ENCODE assay signal across 1 cellular context in the genomic region with DNA sequence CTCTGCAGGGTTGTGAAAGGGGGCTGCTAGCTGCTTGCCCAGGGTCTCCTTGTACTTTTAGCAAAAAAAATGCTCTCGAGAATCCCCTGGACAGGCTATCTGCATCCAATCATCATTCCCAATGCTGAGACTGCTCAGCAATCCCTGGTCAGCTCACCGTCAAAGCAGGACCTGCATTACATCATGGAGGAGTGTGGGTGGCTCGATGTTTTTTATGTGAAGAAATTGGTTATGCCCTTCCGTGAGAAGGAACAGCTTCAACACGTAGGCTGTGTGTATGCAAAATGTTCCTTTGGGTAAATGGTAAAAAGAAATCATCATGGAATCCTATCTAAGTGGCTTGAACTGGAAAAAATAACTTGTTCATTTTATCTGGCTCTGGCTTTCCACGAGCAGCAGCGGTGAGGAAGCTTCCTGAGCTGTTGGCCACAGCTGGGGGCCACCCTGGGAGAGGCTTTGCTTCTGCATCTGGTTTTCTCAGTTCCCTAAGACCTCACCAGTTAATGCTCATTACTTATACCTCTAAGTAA.
TF ChIP-seq lines count a peak whose summit lies in the region.

No MANE protein-coding gene starts in this region.

TF ChIP-seq in GM12878, 131 proteins besides CTCF, POLR2A, EP300 and RAD21 (continued from another document):
- TF ChIP-seq, protein P1, sequence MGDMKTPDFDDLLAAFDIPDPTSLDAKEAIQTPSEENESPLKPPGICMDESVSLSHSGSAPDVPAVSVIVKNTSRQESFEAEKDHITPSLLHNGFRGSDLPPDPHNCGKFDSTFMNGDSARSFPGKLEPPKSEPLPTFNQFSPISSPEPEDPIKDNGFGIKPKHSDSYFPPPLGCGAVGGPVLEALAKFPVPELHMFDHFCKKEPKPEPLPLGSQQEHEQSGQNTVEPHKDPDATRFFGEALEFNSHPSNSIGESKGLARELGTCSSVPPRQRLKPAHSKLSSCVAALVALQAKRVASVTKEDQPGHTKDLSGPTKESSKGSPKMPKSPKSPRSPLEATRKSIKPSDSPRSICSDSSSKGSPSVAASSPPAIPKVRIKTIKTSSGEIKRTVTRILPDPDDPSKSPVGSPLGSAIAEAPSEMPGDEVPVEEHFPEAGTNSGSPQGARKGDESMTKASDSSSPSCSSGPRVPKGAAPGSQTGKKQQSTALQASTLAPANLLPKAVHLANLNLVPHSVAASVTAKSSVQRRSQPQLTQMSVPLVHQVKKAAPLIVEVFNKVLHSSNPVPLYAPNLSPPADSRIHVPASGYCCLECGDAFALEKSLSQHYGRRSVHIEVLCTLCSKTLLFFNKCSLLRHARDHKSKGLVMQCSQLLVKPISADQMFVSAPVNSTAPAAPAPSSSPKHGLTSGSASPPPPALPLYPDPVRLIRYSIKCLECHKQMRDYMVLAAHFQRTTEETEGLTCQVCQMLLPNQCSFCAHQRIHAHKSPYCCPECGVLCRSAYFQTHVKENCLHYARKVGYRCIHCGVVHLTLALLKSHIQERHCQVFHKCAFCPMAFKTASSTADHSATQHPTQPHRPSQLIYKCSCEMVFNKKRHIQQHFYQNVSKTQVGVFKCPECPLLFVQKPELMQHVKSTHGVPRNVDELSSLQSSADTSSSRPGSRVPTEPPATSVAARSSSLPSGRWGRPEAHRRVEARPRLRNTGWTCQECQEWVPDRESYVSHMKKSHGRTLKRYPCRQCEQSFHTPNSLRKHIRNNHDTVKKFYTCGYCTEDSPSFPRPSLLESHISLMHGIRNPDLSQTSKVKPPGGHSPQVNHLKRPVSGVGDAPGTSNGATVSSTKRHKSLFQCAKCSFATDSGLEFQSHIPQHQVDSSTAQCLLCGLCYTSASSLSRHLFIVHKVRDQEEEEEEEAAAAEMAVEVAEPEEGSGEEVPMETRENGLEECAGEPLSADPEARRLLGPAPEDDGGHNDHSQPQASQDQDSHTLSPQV (IDR thresholded peaks at IDR 0.05), result peak; percentile 19; the same call in 1 of the 2 replicates
- TF ChIP-seq RB1 (IDR thresholded peaks at IDR 0.05; ENCODE audit: borderline replicate concordance), result no peak
- TF ChIP-seq MTA2 (IDR thresholded peaks at IDR 0.05; ENCODE audit: low read depth), result peak; percentile 64; the same call in 1 of the 2 replicates
- TF ChIP-seq RUNX3 (IDR thresholded peaks at IDR 0.05; ENCODE audit: low read length), result peak; percentile 74
- TF ChIP-seq, protein P2, sequence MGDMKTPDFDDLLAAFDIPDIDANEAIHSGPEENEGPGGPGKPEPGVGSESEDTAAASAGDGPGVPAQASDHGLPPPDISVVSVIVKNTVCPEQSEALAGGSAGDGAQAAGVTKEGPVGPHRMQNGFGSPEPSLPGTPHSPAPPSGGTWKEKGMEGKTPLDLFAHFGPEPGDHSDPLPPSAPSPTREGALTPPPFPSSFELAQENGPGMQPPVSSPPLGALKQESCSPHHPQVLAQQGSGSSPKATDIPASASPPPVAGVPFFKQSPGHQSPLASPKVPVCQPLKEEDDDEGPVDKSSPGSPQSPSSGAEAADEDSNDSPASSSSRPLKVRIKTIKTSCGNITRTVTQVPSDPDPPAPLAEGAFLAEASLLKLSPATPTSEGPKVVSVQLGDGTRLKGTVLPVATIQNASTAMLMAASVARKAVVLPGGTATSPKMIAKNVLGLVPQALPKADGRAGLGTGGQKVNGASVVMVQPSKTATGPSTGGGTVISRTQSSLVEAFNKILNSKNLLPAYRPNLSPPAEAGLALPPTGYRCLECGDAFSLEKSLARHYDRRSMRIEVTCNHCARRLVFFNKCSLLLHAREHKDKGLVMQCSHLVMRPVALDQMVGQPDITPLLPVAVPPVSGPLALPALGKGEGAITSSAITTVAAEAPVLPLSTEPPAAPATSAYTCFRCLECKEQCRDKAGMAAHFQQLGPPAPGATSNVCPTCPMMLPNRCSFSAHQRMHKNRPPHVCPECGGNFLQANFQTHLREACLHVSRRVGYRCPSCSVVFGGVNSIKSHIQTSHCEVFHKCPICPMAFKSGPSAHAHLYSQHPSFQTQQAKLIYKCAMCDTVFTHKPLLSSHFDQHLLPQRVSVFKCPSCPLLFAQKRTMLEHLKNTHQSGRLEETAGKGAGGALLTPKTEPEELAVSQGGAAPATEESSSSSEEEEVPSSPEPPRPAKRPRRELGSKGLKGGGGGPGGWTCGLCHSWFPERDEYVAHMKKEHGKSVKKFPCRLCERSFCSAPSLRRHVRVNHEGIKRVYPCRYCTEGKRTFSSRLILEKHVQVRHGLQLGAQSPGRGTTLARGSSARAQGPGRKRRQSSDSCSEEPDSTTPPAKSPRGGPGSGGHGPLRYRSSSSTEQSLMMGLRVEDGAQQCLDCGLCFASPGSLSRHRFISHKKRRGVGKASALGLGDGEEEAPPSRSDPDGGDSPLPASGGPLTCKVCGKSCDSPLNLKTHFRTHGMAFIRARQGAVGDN (IDR thresholded peaks at IDR 0.05), result peak; percentile 52
- TF ChIP-seq CBX3 (IDR thresholded peaks at IDR 0.05; ENCODE audit: borderline replicate concordance, low read depth), result no peak
- peak; percentile 29; the same call in 1 of the 2 replicates for TF ChIP-seq BCL11A (IDR thresholded peaks at IDR 0.05; ENCODE audit: low read depth, low read length)
- no peak for TF ChIP-seq MXI1 (IDR thresholded peaks at IDR 0.05; ENCODE audit: low read depth, low read length)
- TF ChIP-seq IKZF2 (IDR thresholded peaks at IDR 0.05), result peak; percentile 79 to 87
- no peak for TF ChIP-seq ZNF384 (IDR thresholded peaks at IDR 0.05; ENCODE audit: borderline replicate concordance, low read depth, low read length)
- TF ChIP-seq SPI1 (IDR thresholded peaks at IDR 0.05; ENCODE audit: borderline replicate concordance, insufficient read depth, low read depth, low read length), result peak; percentile 85
- no peak for TF ChIP-seq SMAD5 (IDR thresholded peaks at IDR 0.05; ENCODE audit: low read depth)
- no peak for TF ChIP-seq EZH2 (IDR thresholded peaks at IDR 0.05; ENCODE audit: borderline replicate concordance, control insufficient read depth, low read depth, low read length)
- no peak for TF ChIP-seq YBX1 (IDR thresholded peaks at IDR 0.05)
- peak; percentile 60; the same call in 1 of the 2 replicates for TF ChIP-seq IRF4 (IDR thresholded peaks at IDR 0.05; ENCODE audit: low read depth, low read length)
- no peak for TF ChIP-seq SMC3 (IDR thresholded peaks at IDR 0.05; ENCODE audit: borderline replicate concordance, low read length)
- TF ChIP-seq TBL1XR1 (IDR thresholded peaks at IDR 0.05; ENCODE audit: low read depth, low read length), result no peak
- TF ChIP-seq FOXM1 (IDR thresholded peaks at IDR 0.05; ENCODE audit: low read depth, low read length), result no peak
- no peak for TF ChIP-seq KDM1A (IDR thresholded peaks at IDR 0.05; ENCODE audit: borderline replicate concordance)
- no peak for TF ChIP-seq CEBPB (IDR thresholded peaks at IDR 0.05; ENCODE audit: borderline replicate concordance in 1 of 2, low read depth in 2 of 2, low read length in 2 of 2)
- 0 out of 2 replicates have a peak, but pooled peaks have one; percentile 15 for TF ChIP-seq YY1 (IDR thresholded peaks at IDR 0.05; ENCODE audit: low read depth, low read length)
- no peak for TF ChIP-seq TAF1 (IDR thresholded peaks at IDR 0.05; ENCODE audit: borderline replicate concordance, low read depth, low read length)
- TF ChIP-seq MEF2B (IDR thresholded peaks at IDR 0.05; ENCODE audit: partially characterized antibody, poor library complexity, severe bottlenecking), result peak; percentile 30
- TF ChIP-seq JUNB (IDR thresholded peaks at IDR 0.05), result 0 out of 2 replicates have a peak, but pooled peaks have one; percentile 38
- TF ChIP-seq RFX5 (IDR thresholded peaks at IDR 0.05; ENCODE audit: low read depth, low read length), result no peak
- TF ChIP-seq TCF3 (IDR thresholded peaks at IDR 0.05; ENCODE audit: borderline replicate concordance, insufficient read depth, low read depth, low read length), result peak; percentile 77; the same call in 1 of the 2 replicates
- TF ChIP-seq, protein P3, sequence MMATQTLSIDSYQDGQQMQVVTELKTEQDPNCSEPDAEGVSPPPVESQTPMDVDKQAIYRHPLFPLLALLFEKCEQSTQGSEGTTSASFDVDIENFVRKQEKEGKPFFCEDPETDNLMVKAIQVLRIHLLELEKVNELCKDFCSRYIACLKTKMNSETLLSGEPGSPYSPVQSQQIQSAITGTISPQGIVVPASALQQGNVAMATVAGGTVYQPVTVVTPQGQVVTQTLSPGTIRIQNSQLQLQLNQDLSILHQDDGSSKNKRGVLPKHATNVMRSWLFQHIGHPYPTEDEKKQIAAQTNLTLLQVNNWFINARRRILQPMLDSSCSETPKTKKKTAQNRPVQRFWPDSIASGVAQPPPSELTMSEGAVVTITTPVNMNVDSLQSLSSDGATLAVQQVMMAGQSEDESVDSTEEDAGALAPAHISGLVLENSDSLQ (IDR thresholded peaks at IDR 0.05), result no peak
- no peak for TF ChIP-seq ZNF274 (IDR thresholded peaks at IDR 0.05; ENCODE audit: insufficient read depth, insufficient read length)
- peak; percentile 80 for TF ChIP-seq IKZF1 (conservative IDR thresholded peaks at IDR 0.05)
- TF ChIP-seq NR2C2 (IDR thresholded peaks at IDR 0.05; ENCODE audit: borderline replicate concordance, control insufficient read depth, insufficient read length, low read depth), result no peak
- TF ChIP-seq, protein P4, sequence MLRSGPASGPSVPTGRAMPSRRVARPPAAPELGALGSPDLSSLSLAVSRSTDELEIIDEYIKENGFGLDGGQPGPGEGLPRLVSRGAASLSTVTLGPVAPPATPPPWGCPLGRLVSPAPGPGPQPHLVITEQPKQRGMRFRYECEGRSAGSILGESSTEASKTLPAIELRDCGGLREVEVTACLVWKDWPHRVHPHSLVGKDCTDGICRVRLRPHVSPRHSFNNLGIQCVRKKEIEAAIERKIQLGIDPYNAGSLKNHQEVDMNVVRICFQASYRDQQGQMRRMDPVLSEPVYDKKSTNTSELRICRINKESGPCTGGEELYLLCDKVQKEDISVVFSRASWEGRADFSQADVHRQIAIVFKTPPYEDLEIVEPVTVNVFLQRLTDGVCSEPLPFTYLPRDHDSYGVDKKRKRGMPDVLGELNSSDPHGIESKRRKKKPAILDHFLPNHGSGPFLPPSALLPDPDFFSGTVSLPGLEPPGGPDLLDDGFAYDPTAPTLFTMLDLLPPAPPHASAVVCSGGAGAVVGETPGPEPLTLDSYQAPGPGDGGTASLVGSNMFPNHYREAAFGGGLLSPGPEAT (IDR thresholded peaks at IDR 0.05; ENCODE audit: low read depth), result peak; percentile 57; the same call in 1 of the 2 replicates
- no peak for TF ChIP-seq JUND (IDR thresholded peaks at IDR 0.05; ENCODE audit: low read depth, low read length)
- peak in 1 of 2 experiments; percentile 36; a peak in 1 of 4 replicates for TF ChIP-seq ETV6 (conservative IDR thresholded peaks at IDR 0.05 in 1 of 2, IDR thresholded peaks at IDR 0.05 in 1 of 2; ENCODE audit: borderline replicate concordance in 1 of 2, low read depth in 1 of 2)
- peak; percentile 73; the same call in 1 of the 2 replicates for TF ChIP-seq NFIC (IDR thresholded peaks at IDR 0.05; ENCODE audit: low read depth, low read length)
- TF ChIP-seq, protein P5, sequence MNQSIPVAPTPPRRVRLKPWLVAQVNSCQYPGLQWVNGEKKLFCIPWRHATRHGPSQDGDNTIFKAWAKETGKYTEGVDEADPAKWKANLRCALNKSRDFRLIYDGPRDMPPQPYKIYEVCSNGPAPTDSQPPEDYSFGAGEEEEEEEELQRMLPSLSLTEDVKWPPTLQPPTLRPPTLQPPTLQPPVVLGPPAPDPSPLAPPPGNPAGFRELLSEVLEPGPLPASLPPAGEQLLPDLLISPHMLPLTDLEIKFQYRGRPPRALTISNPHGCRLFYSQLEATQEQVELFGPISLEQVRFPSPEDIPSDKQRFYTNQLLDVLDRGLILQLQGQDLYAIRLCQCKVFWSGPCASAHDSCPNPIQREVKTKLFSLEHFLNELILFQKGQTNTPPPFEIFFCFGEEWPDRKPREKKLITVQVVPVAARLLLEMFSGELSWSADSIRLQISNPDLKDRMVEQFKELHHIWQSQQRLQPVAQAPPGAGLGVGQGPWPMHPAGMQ (IDR thresholded peaks at IDR 0.05; ENCODE audit: borderline replicate concordance), result no peak
- TF ChIP-seq EGR1 (IDR thresholded peaks at IDR 0.05; ENCODE audit: borderline replicate concordance in 1 of 2, low read depth in 2 of 2, low read length in 2 of 2), result peak in 1 of 2 experiments; percentile 34; a peak in 1 of 3 replicates
- TF ChIP-seq HDAC2 (IDR thresholded peaks at IDR 0.05), result no peak
- no peak for TF ChIP-seq KAT2A (conservative IDR thresholded peaks at IDR 0.05; ENCODE audit: control insufficient read depth, low read depth, low read length)
